ENCODE assay signal across 13 cellular contexts in the genomic region with DNA sequence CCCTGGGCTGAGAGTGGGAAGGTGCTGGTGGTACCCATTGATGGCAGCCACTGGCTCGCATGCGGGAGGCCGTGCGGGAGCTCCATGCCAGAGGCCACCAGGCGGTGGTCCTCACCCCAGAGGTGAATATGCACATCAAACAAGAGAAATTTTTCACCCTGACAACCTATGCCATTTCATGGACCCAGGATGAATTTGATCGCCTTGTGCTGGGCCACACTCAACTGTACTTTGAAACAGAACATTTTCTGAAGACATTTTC. TPM values are rescaled to one million over a fixed set of nuclear protein-coding genes. Genes with fewer than 3 reads are reported as not detected.
"Had no signal": no experiment of that assay in that cellular context is flagged by ENCODE, and none has a peak within 500 bp of the region (broad histone marks: within the 10 kb centered on the region; RNA-seq: fewer than 3 reads in every experiment).

No MANE protein-coding gene starts in this region.

- H3K36me3 Mint-ChIP-seq: IgD-negative memory B cell had no signal

- H3K4me2 ChIP-seq: KMS-11 had no signal

- H3K9ac ChIP-seq: GM23248, KMS-11 had no signal

- FAIRE-seq: HepG2 had no signal

- DNase-seq: GM23248, GOT3, H7, HFFc6, KBM-7 had no signal

- H3K4me1 ChIP-seq: HAP-1 had no signal

- ATAC-seq: HCT116, HepG2 had no signal

- H2AFZ ChIP-seq: GM23248 had no signal

- H3K27ac ChIP-seq: GM23248, HL-60, KMS-11 had no signal

- H3K36me3 ChIP-seq: HAP-1 had no signal

- H3K4me1 Mint-ChIP-seq: IgD-negative memory B cell had no signal

- H3K27ac Mint-ChIP-seq: HFFc6, IgD-negative memory B cell had no signal

- H3K4me3 ChIP-seq: GM23248, HAP-1 had no signal

- H3K4me3 Mint-ChIP-seq: HFFc6, IgD-negative memory B cell had no signal

RNA-seq across cellular contexts. Expression of gene UGT1A1, which starts 12.9 kb away (rescaled TPM):
- total RNA-seq: GM23248, H7, HFFc6, HT1080 had no signal
- polyA plus RNA-seq: GM23248, IgD-negative memory B cell had no signal

RNA-seq across cellular contexts. Expression of gene UGT1A3, which starts 18.4 kb away (rescaled TPM):
- total RNA-seq: GM23248, H4, H7, HepG2, HFFc6, HT1080 had no signal
- polyA plus RNA-seq: GM23248, HepG2, IgD-negative memory B cell had no signal

RNA-seq across cellular contexts. Expression of gene UGT1A4, which starts 28.7 kb away (rescaled TPM):
- total RNA-seq: GM23248, H7, HepG2, HFFc6, HT1080 had no signal
- polyA plus RNA-seq: GM23248, HepG2, IgD-negative memory B cell had no signal

RNA-seq across cellular contexts. Expression of gene MROH2A, which starts 30.9 kb away (rescaled TPM):
- total RNA-seq: GM23248, H7, HFFc6, HT1080 had no signal
- polyA plus RNA-seq: GM23248, IgD-negative memory B cell had no signal

RNA-seq across cellular contexts. Expression of gene UGT1A5, which starts 34.5 kb away (rescaled TPM):
- total RNA-seq: GM23248, H4, H7, HepG2, HFFc6, HT1080 had no signal
- polyA plus RNA-seq: GM23248, HepG2, IgD-negative memory B cell had no signal
